ENCODE assay signal across 34 cellular contexts in the genomic region with DNA sequence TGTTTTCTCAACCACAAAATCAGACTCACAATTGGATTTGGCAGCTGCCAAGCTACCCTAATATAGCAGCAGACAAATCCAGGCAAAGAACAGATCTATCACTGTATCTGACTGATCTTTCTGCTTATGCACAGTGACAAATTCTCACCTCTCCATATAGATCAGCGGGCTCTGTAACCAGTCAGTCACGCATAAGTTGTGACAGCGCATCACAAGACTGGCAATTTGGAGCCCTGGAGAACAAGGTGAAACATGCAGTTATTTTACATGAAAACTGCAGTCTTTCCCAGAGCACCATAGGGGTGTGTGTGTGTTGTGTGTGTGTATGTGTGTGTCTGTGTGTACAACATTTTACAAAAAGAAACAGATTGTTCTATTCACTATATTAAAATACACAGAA.
"Had no signal": no experiment of that assay in that cellular context is flagged by ENCODE, and none has a peak within 500 bp of the region (broad histone marks: within the 10 kb centered on the region; RNA-seq: fewer than 3 reads in every experiment).

No MANE protein-coding gene starts in this region.

- H3K4me1 Mint-ChIP-seq: activated B cell treated with CpG ODN at 0.5 μM for 24 hours; activated CD4-positive, alpha-beta T cell treated with anti-CD3 and anti-CD28 coated beads, Interleukin-2, amount 10 ng/mL, durations not matched to agents 24 days and 14 days; activated naive CD8-positive, alpha-beta T cell treated with anti-CD3 and anti-CD28 coated beads for 36 hours; activated T-helper 17 cell treated with anti-CD3 and anti-CD28 coated beads, Interleukin-2, amount 50 U/mL, for 72 hours had no signal

- H3K36me3 ChIP-seq: adrenal gland, brain microvascular endothelial cell, breast epithelium had no signal

- H3K27ac ChIP-seq: adrenal gland, body of pancreas, brain microvascular endothelial cell, breast epithelium, VCaP had no signal

- H3K9me3 Mint-ChIP-seq: activated B cell treated with CpG ODN at 0.5 μM for 24 hours; activated CD4-positive, alpha-beta memory T cell treated with anti-CD3 and anti-CD28 coated beads for 36 hours; activated CD4-positive, alpha-beta T cell treated with anti-CD3 and anti-CD28 coated beads, Interleukin-2, amount 10 ng/mL, durations not matched to agents 24 days and 14 days; activated CD8-positive, alpha-beta T cell treated with anti-CD3 and anti-CD28 coated beads for 36 hours; activated naive CD4-positive, alpha-beta T cell treated with anti-CD3 and anti-CD28 coated beads for 36 hours; activated naive CD4-positive, alpha-beta T cell treated with anti-CD3 and anti-CD28 coated beads, Interleukin-2, amount 50 U/mL, for 72 hours; activated naive CD8-positive, alpha-beta T cell treated with anti-CD3 and anti-CD28 coated beads for 36 hours; activated T-cell treated with anti-CD3 and anti-CD28 coated beads, Interleukin-2, amount 50 U/mL, for 4 hours; activated T-helper 1 cell treated with anti-CD3 and anti-CD28 coated beads, Interleukin-12 subunit alpha, Interleukin-12 subunit beta, Interleukin-2, Interleukin-4 antibody, amounts not matched to agents 30 ng/mL and 10 ng/mL and 1 ng/mL, durations not matched to agents 14 hours and 24 hours and 36 hours; activated T-helper 17 cell treated with anti-CD3 and anti-CD28 coated beads, Interleukin-2, amount 50 U/mL, for 72 hours; T-helper 1 cell treated with Interleukin-12 subunit alpha and Interleukin-12 subunit beta and Interleukin-4 antibody, amounts not matched to agents 30 μg/mL and 1 μg/mL, for 36 hours; T-helper 2 cell treated with Interferon-gamma antibody and Interleukin-4, amounts not matched to agents 5 μg/mL and 100 μg/mL, for 36 hours had no signal

- H3K27me3 ChIP-seq: adrenal gland, body of pancreas, brain microvascular endothelial cell had no signal

- H3K27me3 Mint-ChIP-seq: activated CD4-positive, alpha-beta memory T cell treated with anti-CD3 and anti-CD28 coated beads for 36 hours; activated CD4-positive, alpha-beta T cell treated with anti-CD3 and anti-CD28 coated beads, Interleukin-2, amount 10 ng/mL, durations not matched to agents 24 days and 14 days had no signal

- H3K9me3 ChIP-seq: adrenal gland, body of pancreas, breast epithelium had no signal

- H3K36me3 Mint-ChIP-seq: activated CD4-positive, alpha-beta memory T cell treated with anti-CD3 and anti-CD28 coated beads for 36 hours; activated naive CD4-positive, alpha-beta T cell treated with anti-CD3 and anti-CD28 coated beads, Interleukin-2, amount 50 U/mL, for 72 hours; activated naive CD8-positive, alpha-beta T cell treated with anti-CD3 and anti-CD28 coated beads for 36 hours had no signal

- H3K27ac Mint-ChIP-seq: activated B cell treated with CpG ODN at 0.5 μM for 24 hours; activated CD4-positive, alpha-beta memory T cell treated with anti-CD3 and anti-CD28 coated beads for 36 hours; activated CD4-positive, alpha-beta T cell treated with anti-CD3 and anti-CD28 coated beads, Interleukin-2, amount 10 ng/mL, durations not matched to agents 24 days and 14 days; activated CD8-positive, alpha-beta T cell treated with anti-CD3 and anti-CD28 coated beads for 36 hours; activated naive CD4-positive, alpha-beta T cell treated with anti-CD3 and anti-CD28 coated beads for 36 hours; activated naive CD4-positive, alpha-beta T cell treated with anti-CD3 and anti-CD28 coated beads, Interleukin-2, amount 50 U/mL, for 72 hours; activated naive CD8-positive, alpha-beta T cell treated with anti-CD3 and anti-CD28 coated beads for 36 hours; activated T-cell treated with anti-CD3 and anti-CD28 coated beads, Interleukin-2, amount 50 U/mL, for 72 hours; activated T-helper 1 cell treated with anti-CD3 and anti-CD28 coated beads, Interleukin-12 subunit alpha, Interleukin-12 subunit beta, Interleukin-2, Interleukin-4 antibody, amounts not matched to agents 30 ng/mL and 10 ng/mL and 1 ng/mL, durations not matched to agents 14 hours and 24 hours and 36 hours; activated T-helper 17 cell treated with anti-CD3 and anti-CD28 coated beads, Interleukin-2, amount 50 U/mL, for 72 hours; T-helper 1 cell treated with Interleukin-12 subunit alpha and Interleukin-12 subunit beta and Interleukin-4 antibody, amounts not matched to agents 30 μg/mL and 1 μg/mL, for 36 hours; T-helper 2 cell treated with Interferon-gamma antibody and Interleukin-4, amounts not matched to agents 5 μg/mL and 100 μg/mL, for 36 hours had no signal

- DNase-seq: activated B cell treated with CpG ODN at 0.5 μM for 24 hours; activated CD4-positive, alpha-beta memory T cell treated with anti-CD3 and anti-CD28 coated beads for 36 hours; activated CD4-positive, alpha-beta T cell treated with anti-CD3 and anti-CD28 coated beads for 4 hours; activated CD4-positive, alpha-beta T cell treated with anti-CD3 and anti-CD28 coated beads, Interleukin-2, amount 10 ng/mL, durations not matched to agents 24 days and 14 days; activated CD4-positive, alpha-beta T cell treated with anti-CD3 and anti-CD28 coated beads, Interleukin-2, amount 50 U/mL, for 1 hour; activated CD4-positive, alpha-beta T cell treated with anti-CD3 and anti-CD28 coated beads, Interleukin-2, amount 50 U/mL, for 4 hours; activated CD4-positive, CD25-positive, alpha-beta regulatory T cell treated with anti-CD3 and anti-CD28 coated beads, Interleukin-2, amount 50 U/mL, for 72 hours; activated CD8-positive, alpha-beta memory T cell treated with anti-CD3 and anti-CD28 coated beads, Interleukin-2, amount 50 U/mL, for 4 hours; activated CD8-positive, alpha-beta T cell treated with anti-CD3 and anti-CD28 coated beads for 36 hours; activated effector memory CD4-positive, alpha-beta T cell treated with anti-CD3 and anti-CD28 coated beads, Interleukin-2, amount 50 U/mL, for 16 hours; activated gamma-delta T cell treated with Interleukin-2 at 50 U/mL for 16 hours; activated naive CD4-positive, alpha-beta T cell; activated naive CD4-positive, alpha-beta T cell treated with anti-CD3 and anti-CD28 coated beads for 36 hours; activated naive CD4-positive, alpha-beta T cell treated with anti-CD3 and anti-CD28 coated beads, Interleukin-2, amount 50 U/mL, for 16 hours; activated naive CD8-positive, alpha-beta T cell treated with anti-CD3 and anti-CD28 coated beads for 36 hours; activated T-cell treated with anti-CD3 and anti-CD28 coated beads for 4 hours; activated T-cell treated with anti-CD3 and anti-CD28 coated beads, Interleukin-2, amount 50 U/mL, for 1 hour; activated T-cell treated with anti-CD3 and anti-CD28 coated beads, Interleukin-2, amount 50 U/mL, for 4 hours; activated T-cell treated with anti-CD3 and anti-CD28 coated beads, Interleukin-2, amount 50 U/mL, for 72 hours; adrenal gland; amniotic stem cell; aorta; body of pancreas; brain microvascular endothelial cell; central memory CD4-positive, alpha-beta T cell; T-helper 2 cell; T-helper 9 cell had no signal

- H3K4me3 Mint-ChIP-seq: activated B cell treated with CpG ODN at 0.5 μM for 24 hours; activated CD4-positive, alpha-beta memory T cell treated with anti-CD3 and anti-CD28 coated beads for 36 hours; activated CD4-positive, alpha-beta T cell treated with anti-CD3 and anti-CD28 coated beads, Interleukin-2, amount 10 ng/mL, durations not matched to agents 24 days and 14 days; activated CD8-positive, alpha-beta T cell treated with anti-CD3 and anti-CD28 coated beads for 36 hours; activated naive CD4-positive, alpha-beta T cell treated with anti-CD3 and anti-CD28 coated beads for 36 hours; activated naive CD8-positive, alpha-beta T cell treated with anti-CD3 and anti-CD28 coated beads for 36 hours; activated T-cell treated with anti-CD3 and anti-CD28 coated beads, Interleukin-2, amount 50 U/mL, for 4 hours; activated T-cell treated with anti-CD3 and anti-CD28 coated beads, Interleukin-2, amount 50 U/mL, for 72 hours; activated T-helper 1 cell treated with anti-CD3 and anti-CD28 coated beads, Interleukin-12 subunit alpha, Interleukin-12 subunit beta, Interleukin-2, Interleukin-4 antibody, amounts not matched to agents 30 ng/mL and 10 ng/mL and 1 ng/mL, durations not matched to agents 14 hours and 24 hours and 36 hours; activated T-helper 17 cell treated with anti-CD3 and anti-CD28 coated beads, Interleukin-2, amount 50 U/mL, for 72 hours; T-helper 1 cell treated with Interleukin-12 subunit alpha and Interleukin-12 subunit beta and Interleukin-4 antibody, amounts not matched to agents 30 μg/mL and 1 μg/mL, for 36 hours; T-helper 2 cell treated with Interferon-gamma antibody and Interleukin-4, amounts not matched to agents 5 μg/mL and 100 μg/mL, for 36 hours had no signal

- H3K4me3 ChIP-seq: adrenal gland, body of pancreas, breast epithelium had no signal
